8 cellular contexts compared by ENCODE assay signal in the genomic region with DNA sequence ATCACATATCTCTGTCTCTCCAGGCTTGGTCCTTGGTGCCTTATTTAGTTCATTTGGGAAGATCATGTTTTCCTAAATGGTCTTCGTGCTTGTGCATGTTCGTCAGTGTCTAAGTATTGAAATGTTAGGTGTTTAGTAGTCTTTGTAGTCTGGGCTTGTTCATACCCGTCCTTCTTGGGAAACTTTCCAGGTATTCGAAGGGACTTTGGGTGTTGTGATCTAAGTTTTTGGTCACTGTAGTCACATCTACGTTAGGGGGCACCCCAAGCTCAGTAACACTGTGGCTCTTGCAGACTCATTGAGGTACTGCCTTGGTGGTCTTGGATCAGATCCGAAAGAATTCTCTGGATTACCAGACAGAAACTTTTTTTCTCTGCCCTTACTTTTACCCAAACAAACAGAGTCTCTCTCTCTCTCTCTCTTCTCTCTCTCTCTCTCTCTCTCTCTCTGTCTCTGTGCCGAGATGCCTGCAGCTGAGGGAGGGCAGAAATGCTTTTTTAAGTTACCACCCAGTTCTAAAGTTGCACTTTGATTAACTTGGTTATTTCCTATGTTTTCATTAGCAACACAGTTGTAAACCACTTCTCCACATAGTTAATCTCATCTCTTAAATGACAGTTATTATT.
DNase-seq lines count a peak whose midpoint lies in the region; ATAC-seq, FAIRE-seq and TF ChIP-seq lines count a peak whose summit lies in the region.

No MANE protein-coding gene starts in this region.

- 14% methylated on average over 6 of the region's 7 CpGs for WGBS in HepG2 (ENCODE audit: low lambda C conversion rate)
- 19% methylated on average over 7 of the region's 7 CpGs for WGBS in right lobe of liver (ENCODE audit: insufficient coverage, low coverage, low lambda C conversion rate, missing lambda C conversion rate)

- H3K9me3 Mint-ChIP-seq in stimulated activated effector memory CD8-positive, alpha-beta T cell treated with anti-CD3 and anti-CD28 coated beads, Interleukin-12 subunit alpha, Interleukin-12 subunit beta, amount 100 ng/mL, for 72 hours, result no peaks in the 10 kb centered on the region

- no peak overlapping the region for H3K9ac ChIP-seq in HepG2 (ENCODE audit: insufficient read depth, low read depth, low read length)

- in situ Hi-C loops in HepG2 (cut with HindIII; ENCODE audit: extremely low pct_ligation_motif_present, low pct_unique_long_range_greater_than_20kb), result loop anchor here (10.0 kb wide), 1 partner anchor 176 kb away; no protein-coding TSS in a partner anchor

- H2AFZ ChIP-seq in HepG2 (ENCODE audit: low read length), result no peak overlapping the region

- H3K4me3 Mint-ChIP-seq in stimulated activated effector memory CD8-positive, alpha-beta T cell treated with anti-CD3 and anti-CD28 coated beads, Interleukin-12 subunit alpha, Interleukin-12 subunit beta, amount 100 ng/mL, for 72 hours, result no peak overlapping the region

- BruUV-seq in HepG2 (replicated peaks; lab: Mats Ljungman, UMichigan), result no TSS peak

- TF ChIP-seq POLR2A in HepG2 (IDR thresholded peaks at IDR 0.05; ENCODE audit: insufficient read depth in 1 of 2, low read depth in 2 of 2, low read length in 2 of 2), result no peak
- no peak for TF ChIP-seq POLR2A in right lobe of liver (IDR thresholded peaks at IDR 0.05)
- TF ChIP-seq POLR2A in erythroblast (IDR thresholded peaks at IDR 0.05; ENCODE audit: low read length), result no peak

- ATAC-seq in HepG2 (peak; percentile 55), right lobe of liver (no peak), GM18873 (IDR thresholded peaks at IDR 0.05; ENCODE audit: low FRiP score, unreplicated experiment) (no peak)
- ATAC-seq in stimulated activated effector memory CD8-positive, alpha-beta T cell treated with anti-CD3 and anti-CD28 coated beads, Interleukin-12 subunit alpha, Interleukin-12 subunit beta, amount 100 ng/mL, for 72 hours, result no peak

- no peaks in the 10 kb centered on the region for H3K27me3 ChIP-seq in HepG2 (ENCODE audit: control insufficient read depth in 1 of 2, insufficient read depth in 2 of 2, low read length in 2 of 2)
- H3K27me3 ChIP-seq in right lobe of liver, result no peaks in the 10 kb centered on the region

- intact Hi-C loops in HepG2 (cut with micrococcal nuclease; ENCODE audit: unreplicated experiment) (loop anchor here (1.0 kb wide), 2 partner anchors 131 to 181 kb away; no protein-coding TSS in a partner anchor), right lobe of liver (cut with DNase I) (no loop called here)

- CTCF ChIA-PET in HepG2 (lab: Yijun Ruan, JAX; ENCODE audit: low intra/inter-chr PET ratio, low total read pairs), result interaction anchor here (1.9 to 2.2 kb wide), 2 partner anchors 131 to 180 kb away, joined by 8 to 9 read pairs; no protein-coding TSS in a partner anchor

- TF ChIP-seq CTCF in HepG2 (CRISPR knock-in tag; IDR thresholded peaks at IDR 0.05), result peak; percentile 76
- peak in 1 of 4 donors; percentile 11 for TF ChIP-seq CTCF in right lobe of liver (IDR thresholded peaks at IDR 0.05)

- no peaks in the 10 kb centered on the region for H4K20me1 ChIP-seq in HepG2 (ENCODE audit: insufficient read depth, low read length)

- H3K27ac Mint-ChIP-seq in stimulated activated effector memory CD8-positive, alpha-beta T cell treated with anti-CD3 and anti-CD28 coated beads, Interleukin-12 subunit alpha, Interleukin-12 subunit beta, amount 100 ng/mL, for 72 hours, result no peak overlapping the region

- FAIRE-seq in HepG2 (lab: Jason Lieb, UNC), result peak; percentile 92

- no peak for TF ChIP-seq RAD21 in HepG2 (CRISPR knock-in tag; IDR thresholded peaks at IDR 0.05)

- H3K4me1 ChIP-seq in HepG2 (ENCODE audit: insufficient read depth, low read length) (no peaks in the 10 kb centered on the region), right lobe of liver (no peaks in the 10 kb centered on the region)

- H3K36me3 ChIP-seq in HepG2 (replicated peaks in 1 of 2; ENCODE audit: control insufficient read depth in 1 of 2, insufficient read depth in 2 of 2, low read length in 2 of 2), result no peaks in the 10 kb centered on the region
- H3K36me3 ChIP-seq in right lobe of liver, result no peaks in the 10 kb centered on the region

- H3K4me2 ChIP-seq in HepG2 (ENCODE audit: low read depth, low read length), result no peak overlapping the region

- H3K4me1 Mint-ChIP-seq in stimulated activated effector memory CD8-positive, alpha-beta T cell treated with anti-CD3 and anti-CD28 coated beads, Interleukin-12 subunit alpha, Interleukin-12 subunit beta, amount 100 ng/mL, for 72 hours, result no peaks in the 10 kb centered on the region

- no peak overlapping the region for H3K4me3 ChIP-seq in HepG2 (replicated peaks in 1 of 3; ENCODE audit: insufficient read depth in 1 of 3, low read depth in 2 of 3, low read length in 3 of 3)
- no peak overlapping the region for H3K4me3 ChIP-seq in right lobe of liver

- no peaks in the 10 kb centered on the region for H3K36me3 Mint-ChIP-seq in stimulated activated effector memory CD8-positive, alpha-beta T cell treated with anti-CD3 and anti-CD28 coated beads, Interleukin-12 subunit alpha, Interleukin-12 subunit beta, amount 100 ng/mL, for 72 hours

- H3K79me2 ChIP-seq in HepG2 (ENCODE audit: insufficient read depth, low read length), result no peaks in the 10 kb centered on the region

- POLR2A ChIA-PET in HepG2 (lab: Yijun Ruan, JAX), result no interaction called here

- no peak overlapping the region for H3K27ac ChIP-seq in HepG2 (ENCODE audit: extremely low read length, insufficient read depth, low read length)
- no peak overlapping the region for H3K27ac ChIP-seq in right lobe of liver

- no peak for TF ChIP-seq EP300 in HepG2 (IDR thresholded peaks at IDR 0.05; ENCODE audit: low read depth in 2 of 2, low read length in 2 of 2)
- TF ChIP-seq EP300 in HepG2 (CRISPR knock-in tag; IDR thresholded peaks at IDR 0.05; ENCODE audit: borderline replicate concordance), result no peak

- peak; percentile 37 for DNase-seq in HepG2 (ENCODE audit: low spot score)
- no peak for DNase-seq in right lobe of liver
- DNase-seq in OCI-M1 (lab: John Stamatoyannopoulos, UW), result peak; percentile 63
- DNase-seq in erythroblast (lab: John Stamatoyannopoulos, UW), result peak; percentile 40 to 62
- DNase-seq in putamen (ENCODE audit: low spot score), result peak; percentile 34
- DNase-seq in stimulated activated effector memory CD8-positive, alpha-beta T cell treated with anti-CD3 and anti-CD28 coated beads, Interleukin-12 subunit alpha, Interleukin-12 subunit beta, amount 100 ng/mL, for 72 hours (ENCODE audit: low spot score in 2 of 2), result no peak
- no peak for DNase-seq in HPDE6-E6E7 (ENCODE audit: extremely low spot score)

- H3K9me3 ChIP-seq in HepG2 (ENCODE audit: low read length) (no peaks in the 10 kb centered on the region), right lobe of liver (no peaks in the 10 kb centered on the region)

TF ChIP-seq in HepG2, 621 proteins besides CTCF, POLR2A, EP300 and RAD21:
- TF ChIP-seq STAG1 (CRISPR knock-in tag; IDR thresholded peaks at IDR 0.05) (peak; percentile 82), CAMTA2 (CRISPR knock-in tag; IDR thresholded peaks at IDR 0.05; ENCODE audit: borderline replicate concordance) (no peak), CREB1 (IDR thresholded peaks at IDR 0.05) (no peak), CREB1 (CRISPR knock-in tag; IDR thresholded peaks at IDR 0.05) (no peak), SMC3 (IDR thresholded peaks at IDR 0.05; ENCODE audit: low read length) (peak; percentile 43; the same call in 1 of the 2 replicates), ZNF660 (CRISPR knock-in tag; IDR thresholded peaks at IDR 0.05; ENCODE audit: borderline replicate concordance, low read depth) (no peak), ZNF432 (CRISPR knock-in tag; IDR thresholded peaks at IDR 0.05; ENCODE audit: borderline replicate concordance) (no peak), ZNF782 (CRISPR knock-in tag; IDR thresholded peaks at IDR 0.05; ENCODE audit: borderline replicate concordance) (no peak), ZSCAN21 (CRISPR knock-in tag; IDR thresholded peaks at IDR 0.05; ENCODE audit: borderline replicate concordance) (no peak), ZNF205 (CRISPR knock-in tag; IDR thresholded peaks at IDR 0.05) (no peak), ZNF552 (CRISPR knock-in tag; IDR thresholded peaks at IDR 0.05; ENCODE audit: borderline replicate concordance) (no peak)
- TF ChIP-seq, protein P1, sequence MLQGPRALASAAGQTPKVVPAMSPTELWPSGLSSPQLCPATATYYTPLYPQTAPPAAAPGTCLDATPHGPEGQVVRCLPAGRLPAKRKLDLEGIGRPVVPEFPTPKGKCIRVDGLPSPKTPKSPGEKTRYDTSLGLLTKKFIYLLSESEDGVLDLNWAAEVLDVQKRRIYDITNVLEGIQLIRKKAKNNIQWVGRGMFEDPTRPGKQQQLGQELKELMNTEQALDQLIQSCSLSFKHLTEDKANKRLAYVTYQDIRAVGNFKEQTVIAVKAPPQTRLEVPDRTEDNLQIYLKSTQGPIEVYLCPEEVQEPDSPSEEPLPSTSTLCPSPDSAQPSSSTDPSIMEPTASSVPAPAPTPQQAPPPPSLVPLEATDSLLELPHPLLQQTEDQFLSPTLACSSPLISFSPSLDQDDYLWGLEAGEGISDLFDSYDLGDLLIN (CRISPR knock-in tag; IDR thresholded peaks at IDR 0.05; ENCODE audit: borderline replicate concordance), result no peak
TF ChIP-seq in HepG2: peak in this region for 2.

Comparison
In these comparisons a context has a peak if more than half of its experiments do, and no peak if none do; other contexts are left out.
1. DNase-seq: peak in HepG2 (single experiment), OCI-M1 (single experiment), erythroblast (2 of 2) and putamen (single experiment); none in right lobe of liver (0 of 3), stimulated activated effector memory CD8-positive, alpha-beta T cell treated with anti-CD3 and anti-CD28 coated beads, Interleukin-12 subunit alpha, Interleukin-12 subunit beta, amount 100 ng/mL, for 72 hours (0 of 2) and HPDE6-E6E7 (single experiment).